8 cellular contexts compared by ENCODE assay signal in genomic region chr5:140690941-140691924, GRCh38. TPM values are rescaled to one million over a fixed set of nuclear protein-coding genes. Genes with fewer than 3 reads are reported as not detected.
DNase-seq lines count a peak whose midpoint lies in the region; TF ChIP-seq lines count a peak whose summit lies in the region.

TSS of gene HARS1 (minus strand) at chr5:140691370. CDS start at chr5:140691304, 66 bp downstream.
TSS of gene HARS2 (plus strand) at chr5:140691455. CDS start at chr5:140691649, 194 bp downstream.

- TF ChIP-seq CTCF in fibroblast of villous mesenchyme (IDR thresholded peaks at IDR 0.05; ENCODE audit: insufficient read depth, low read depth, low read length) (no peak), neural cell (IDR thresholded peaks at IDR 0.05; ENCODE audit: poor library complexity, severe bottlenecking) (peak; percentile 26), stomach (IDR thresholded peaks at IDR 0.05) (peak in 1 of 7 experiments; percentile 24)

- peaks cover 25% of the 10 kb centered on the region for H3K79me2 ChIP-seq in neural cell (replicated peaks; ENCODE audit: insufficient read depth, low read length)

- H3K9ac ChIP-seq in neural cell (ENCODE audit: low read length), result peak within 1 kb of the TSS; percentile 86

- H3K27ac ChIP-seq in neural cell (ENCODE audit: low read length) (peak within 1 kb of the TSS; percentile 86), stomach (peak within 1 kb of the TSS; percentile 81 to 91 (median 88))

- H3K36me3 ChIP-seq in H7 (replicated peaks; ENCODE audit: control insufficient read depth, insufficient read depth, low read length), result peaks cover 19% of the 10 kb centered on the region
- H3K36me3 ChIP-seq in neural cell (ENCODE audit: insufficient read depth, low read length), result peaks cover 10% of the 10 kb centered on the region
- peaks cover 20 to 59% (median 53%) of the 10 kb centered on the region in 4 donors for H3K36me3 ChIP-seq in stomach

- peak; percentile 99 for DNase-seq in ELR (ENCODE audit: low read depth)
- DNase-seq in H7, result peak; percentile 93
- peak; percentile 97 for DNase-seq in M059J (ENCODE audit: low read depth)
- peak; percentile 85 for DNase-seq in SIG-M5 (lab: John Stamatoyannopoulos, UW)
- DNase-seq in activated gamma-delta T cell treated with Interleukin-2 at 50 U/mL for 16 hours, result peak; percentile 80
- DNase-seq in fibroblast of villous mesenchyme (ENCODE audit: low read depth), result peak; percentile 95
- peak; percentile 93 for DNase-seq in stomach

- intact Hi-C loops in stomach (cut with DNase I; ENCODE audit: low total_unique reads), result no loop called here

- H3K27me3 ChIP-seq in H7 (ENCODE audit: control insufficient read depth, insufficient read depth, low read length), result no peaks in the 10 kb centered on the region
- H3K27me3 ChIP-seq in neural cell (ENCODE audit: insufficient read depth, low read depth, low read length), result no peaks in the 10 kb centered on the region
- H3K27me3 ChIP-seq in stomach, result no peaks in the 10 kb centered on the region

- no peaks in the 10 kb centered on the region for H4K20me1 ChIP-seq in neural cell (ENCODE audit: insufficient read depth)

- TF ChIP-seq POLR2A in stomach (IDR thresholded peaks at IDR 0.05), result no peak

- TF ChIP-seq EP300 in neural cell (conservative IDR thresholded peaks at IDR 0.05; ENCODE audit: poor library complexity, severe bottlenecking) (peak; percentile 36), stomach (IDR thresholded peaks at IDR 0.05) (no peak)

- TF ChIP-seq RAD21 in neural cell (conservative IDR thresholded peaks at IDR 0.05), result peak; percentile 33

- peaks cover 17 to 57% (median 37%) of the 10 kb centered on the region in 4 donors for H3K4me1 ChIP-seq in stomach

- H2AFZ ChIP-seq in neural cell (ENCODE audit: low read depth, low read length), result peak within 1 kb of the TSS; percentile 74

- H3K4me2 ChIP-seq in neural cell (ENCODE audit: low read length), result peak within 1 kb of the TSS; percentile 89

- no peaks in the 10 kb centered on the region for H3K9me3 ChIP-seq in neural cell (ENCODE audit: low read length)
- H3K9me3 ChIP-seq in stomach, result no peaks in the 10 kb centered on the region

- peak within 1 kb of the TSS; percentile 89 for H3K4me3 ChIP-seq in H7 (ENCODE audit: insufficient read depth, low read depth, low read length)
- H3K4me3 ChIP-seq in fibroblast of villous mesenchyme (ENCODE audit: low read depth, low read length), result peak within 1 kb of the TSS; percentile 84
- H3K4me3 ChIP-seq in neural cell (ENCODE audit: low read length), result peak within 1 kb of the TSS; percentile 79
- peak within 1 kb of the TSS; percentile 66 to 85 (median 82) for H3K4me3 ChIP-seq in stomach

- WGBS in stomach, 5 donors, result 0 to 1% (median 1%) methylated on average over 41 to 61 of the region's 61 CpGs

- no peaks in the 10 kb centered on the region for H3K9me2 ChIP-seq in neural cell (ENCODE audit: insufficient read depth, low read length)

- no peaks in the 10 kb centered on the region for H3F3A ChIP-seq in neural cell (ENCODE audit: insufficient read depth, low read length, poor library complexity, severe bottlenecking)

TF ChIP-seq in neural cell, 6 proteins besides CTCF, POLR2A, EP300 and RAD21:
- TF ChIP-seq SMC3 (conservative IDR thresholded peaks at IDR 0.05; ENCODE audit: poor library complexity) (peak; percentile 56), TAF1 (IDR thresholded peaks at IDR 0.05; ENCODE audit: low read depth) (peak; percentile 58), POLR2AphosphoS5 (IDR thresholded peaks at IDR 0.05) (peak; percentile 86), MXI1 (conservative IDR thresholded peaks at IDR 0.05; ENCODE audit: poor library complexity, severe bottlenecking) (peak; percentile 94), REST (IDR thresholded peaks at IDR 0.05; ENCODE audit: borderline replicate concordance) (peak; percentile 29), EZH2 (IDR thresholded peaks at IDR 0.05; ENCODE audit: borderline replicate concordance, insufficient read depth, low read length, poor library complexity, severe bottlenecking) (no peak)

RNA-seq across cellular contexts. Expression of gene HARS1, which starts in this region (rescaled TPM):
- 45.3 and 46.6 TPM in 2 replicates for total RNA-seq in H7 (2014; rRNA removed; shearing (Covaris generic))
- 36.8 and 58.1 TPM in 2 replicates for total RNA-seq in M059J (2014; rRNA removed; shearing (Covaris generic))
- 52.2 and 56.4 TPM in 2 replicates for total RNA-seq in fibroblast of villous mesenchyme
- polyA plus RNA-seq in neural cell, result 76.3 and 80.2 TPM in 2 replicates
- polyA minus RNA-seq in neural cell, result 67.2 and 74.6 TPM in 2 replicates
- 100 to 1,000 TPM in 1 of 5 donors, 10 to 100 TPM in 4; 22.9 to 117 (median 50.3) TPM for total RNA-seq in stomach
- polyA plus RNA-seq in stomach, result 10 to 100 TPM; 46.1 to 53.4 (median 51.3) TPM

RNA-seq across cellular contexts. Expression of gene HARS2, which starts in this region (rescaled TPM):
- total RNA-seq in H7 (2014; rRNA removed; shearing (Covaris generic)), result 31.8 and 33.5 TPM in 2 replicates
- 29.6 and 36.7 TPM in 2 replicates for total RNA-seq in M059J (2014; rRNA removed; shearing (Covaris generic))
- total RNA-seq in fibroblast of villous mesenchyme (29.6 and 32.0 TPM in 2 replicates), stomach (100 to 1,000 TPM in 1 of 5 donors, 10 to 100 TPM in 4; 37.5 to 155 (median 58.5) TPM)
- polyA plus RNA-seq in neural cell (93.9 and 102 TPM in 2 replicates), stomach (10 to 100 TPM; 13.1 to 17.9 (median 17.4) TPM)
- polyA minus RNA-seq in neural cell, result 48.2 and 49.2 TPM in 2 replicates

Comparison
In these comparisons a context has a peak if more than half of its experiments do, and no peak if none do; other contexts are left out.
1. Peak in every context shown above with its lines: DNase-seq, H3K4me3 ChIP-seq and H3K27ac ChIP-seq.